8 cellular contexts compared by ENCODE assay signal in genomic region chr9:136901516-136902258, GRCh38. TPM values are rescaled to one million over a fixed set of nuclear protein-coding genes. Genes with fewer than 3 reads are reported as not detected.
DNase-seq lines count a peak whose midpoint lies in the region; ATAC-seq and FAIRE-seq lines count a peak whose summit lies in the region.

No MANE protein-coding gene starts in this region.

- DNase-seq in Caki2 (ENCODE audit: low read depth): peak; percentile 91
- peak; percentile 36 for DNase-seq in H4 (ENCODE audit: low spot score)
- DNase-seq in RCC 7860 (ENCODE audit: low spot score): peak; percentile 98
- DNase-seq in activated naive CD4-positive, alpha-beta T cell treated with anti-CD3 and anti-CD28 coated beads, Interleukin-2, amount 50 U/mL, for 16 hours: peak; percentile 75
- DNase-seq in islet precursor cell: peak; percentile 94
- peak; percentile 50 to 71 (median 58) for DNase-seq in stimulated activated CD4-positive, alpha-beta T cell treated with anti-CD3 and anti-CD28 coated beads, TNF-alpha, amount 100 ng/mL, for 48 hours (ENCODE audit: low read depth in 3 of 3)
- no peak for DNase-seq in medulla oblongata (ENCODE audit: extremely low spot score)

- ATAC-seq in HG03095 (IDR thresholded peaks at IDR 0.05; ENCODE audit: unreplicated experiment): no peak

- in situ Hi-C loops in Caki2 (cut with HindIII; ENCODE audit: low pct_unique_long_range_greater_than_20kb, low sequenced_read_pairs): no loop called here

- peak; percentile 90 for FAIRE-seq in RCC 7860 (lab: Jason Lieb, UNC)

RNA-seq across cellular contexts. Expression of gene TRAF2, which starts 15.4 kb away (rescaled TPM):
- 61.9 and 67.0 TPM in 2 replicates for total RNA-seq in Caki2 (2014; rRNA removed; shearing (Covaris generic); ENCODE audit: low replicate concordance)
- total RNA-seq in H4 (2014; rRNA removed; shearing (Covaris generic)): 8.1 and 11.3 TPM in 2 replicates

RNA-seq across cellular contexts. Expression of gene EDF1, which starts 35.6 kb away (rescaled TPM):
- total RNA-seq in Caki2 (2014; rRNA removed; shearing (Covaris generic); ENCODE audit: low replicate concordance): 460 and 494 TPM in 2 replicates
- total RNA-seq in H4 (2014; rRNA removed; shearing (Covaris generic)): 458 and 510 TPM in 2 replicates

RNA-seq across cellular contexts. Expression of gene FBXW5, which starts 42.9 kb away (rescaled TPM):
- total RNA-seq in Caki2 (2014; rRNA removed; shearing (Covaris generic); ENCODE audit: low replicate concordance): 139 and 152 TPM in 2 replicates
- 56.2 and 83.0 TPM in 2 replicates for total RNA-seq in H4 (2014; rRNA removed; shearing (Covaris generic))

RNA-seq across cellular contexts. Expression of gene C8G, which starts 43.4 kb away (rescaled TPM):
- total RNA-seq in Caki2 (2014; rRNA removed; shearing (Covaris generic); ENCODE audit: low replicate concordance): not detected in 2 replicates
- not detected in 2 replicates for total RNA-seq in H4 (2014; rRNA removed; shearing (Covaris generic))

RNA-seq across cellular contexts. Expression of gene MAMDC4, which starts 49.5 kb away (rescaled TPM):
- total RNA-seq in Caki2 (2014; rRNA removed; shearing (Covaris generic); ENCODE audit: low replicate concordance): 0.17 TPM in 2 replicates
- total RNA-seq in H4 (2014; rRNA removed; shearing (Covaris generic)): 0.12 and 0.15 TPM in 2 replicates
